24 cellular contexts compared by ENCODE assay signal in the genomic region with DNA sequence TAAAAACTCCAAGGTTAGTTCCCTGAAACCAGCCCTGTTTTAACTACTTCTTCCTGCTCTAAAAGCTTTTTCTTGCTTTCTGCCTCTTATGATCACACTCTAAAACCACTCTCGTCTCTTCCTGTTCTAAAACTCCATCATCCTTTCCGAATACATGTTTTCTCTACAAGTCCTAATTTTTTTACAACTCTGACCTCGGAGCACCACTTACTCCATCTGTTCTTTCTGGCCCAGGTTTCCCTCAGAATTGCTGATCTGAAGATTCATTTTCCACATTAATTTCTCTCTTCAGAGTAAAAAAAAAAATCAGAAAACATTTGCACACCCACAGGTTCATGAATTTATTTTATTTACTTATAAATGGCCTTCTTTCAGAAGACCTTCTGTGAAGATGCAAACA.
"Had no signal": no experiment of that assay in that cellular context is flagged by ENCODE, and none has a peak within 500 bp of the region (broad histone marks: within the 10 kb centered on the region; RNA-seq: fewer than 3 reads in every experiment).

No MANE protein-coding gene starts in this region.

- DNase-seq: kidney glomerular epithelial cell; left cardiac atrium; lower lobe of right lung; mammary epithelial cell; mesenchymal stem cell; naive thymus-derived CD8-positive, alpha-beta T cell; nucleus accumbens; pancreas; posterior cingulate gyrus; retina; right cardiac atrium; stimulated activated CD4-positive, alpha-beta T cell treated with anti-CD3 and anti-CD28 coated beads, Interleukin-12 subunit alpha, Interleukin-12 subunit beta, amount 100 ng/mL, for 4 hours; stimulated activated CD4-positive, alpha-beta T cell treated with anti-CD3 and anti-CD28 coated beads, Interleukin-15, amount 100 ng/mL, for 24 hours; stimulated activated CD4-positive, alpha-beta T cell treated with anti-CD3 and anti-CD28 coated beads, Interleukin-2, amount 100 ng/mL, for 24 hours; stimulated activated CD4-positive, alpha-beta T cell treated with anti-CD3 and anti-CD28 coated beads, Interleukin-4, amount 100 ng/mL, for 1 hour; stimulated activated naive B cell treated with anti-CD40 and anti-IgM and Interleukin-4, amounts not matched to agents 10 μg/mL and 1 μg/mL and 100 μg/mL, for 72 hours; stimulated activated naive CD8-positive, alpha-beta T cell treated with anti-CD3 and anti-CD28 coated beads, Interleukin-15, Interleukin-2, amounts not matched to agents 100 U/mL and 50 U/mL, for 24 hours; stomach; testis; thyroid gland; transverse colon; upper lobe of left lung had no signal

- ATAC-seq: left cardiac atrium; left lobe of liver; lower lobe of right lung; naive thymus-derived CD8-positive, alpha-beta T cell; pancreas; right cardiac atrium; sciatic nerve; stimulated activated naive B cell treated with anti-CD40 and anti-IgM and Interleukin-4, amounts not matched to agents 10 μg/mL and 1 μg/mL and 100 μg/mL, for 72 hours; stimulated activated naive CD8-positive, alpha-beta T cell treated with anti-CD3 and anti-CD28 coated beads, Interleukin-15, Interleukin-2, amounts not matched to agents 100 U/mL and 50 U/mL, for 24 hours had no signal
